ENCODE assay signal across 1 cellular context in the genomic region with DNA sequence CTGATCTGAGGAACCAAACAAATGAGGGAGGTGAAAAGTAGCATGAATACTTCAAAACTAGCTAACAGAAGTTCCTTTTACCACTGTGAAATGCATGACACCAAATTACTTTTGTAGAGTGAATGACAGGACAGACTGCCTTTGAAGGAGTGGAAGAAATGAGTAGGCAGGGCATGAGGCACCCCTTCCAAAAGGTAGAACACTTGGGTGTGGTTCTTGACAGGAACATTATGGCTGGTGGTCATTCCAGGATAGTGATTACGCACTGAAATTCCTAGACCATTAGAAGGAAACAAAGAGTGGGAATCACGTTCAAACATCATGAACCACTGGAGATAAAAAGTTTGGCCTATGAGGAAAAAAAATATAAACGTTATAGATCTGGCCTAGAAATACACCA.
TF ChIP-seq lines count a peak whose summit lies in the region.

No MANE protein-coding gene starts in this region.

TF ChIP-seq in WTC11, 78 proteins besides CTCF, POLR2A, EP300 and RAD21 (continued from another document):
- TF ChIP-seq, protein P1, sequence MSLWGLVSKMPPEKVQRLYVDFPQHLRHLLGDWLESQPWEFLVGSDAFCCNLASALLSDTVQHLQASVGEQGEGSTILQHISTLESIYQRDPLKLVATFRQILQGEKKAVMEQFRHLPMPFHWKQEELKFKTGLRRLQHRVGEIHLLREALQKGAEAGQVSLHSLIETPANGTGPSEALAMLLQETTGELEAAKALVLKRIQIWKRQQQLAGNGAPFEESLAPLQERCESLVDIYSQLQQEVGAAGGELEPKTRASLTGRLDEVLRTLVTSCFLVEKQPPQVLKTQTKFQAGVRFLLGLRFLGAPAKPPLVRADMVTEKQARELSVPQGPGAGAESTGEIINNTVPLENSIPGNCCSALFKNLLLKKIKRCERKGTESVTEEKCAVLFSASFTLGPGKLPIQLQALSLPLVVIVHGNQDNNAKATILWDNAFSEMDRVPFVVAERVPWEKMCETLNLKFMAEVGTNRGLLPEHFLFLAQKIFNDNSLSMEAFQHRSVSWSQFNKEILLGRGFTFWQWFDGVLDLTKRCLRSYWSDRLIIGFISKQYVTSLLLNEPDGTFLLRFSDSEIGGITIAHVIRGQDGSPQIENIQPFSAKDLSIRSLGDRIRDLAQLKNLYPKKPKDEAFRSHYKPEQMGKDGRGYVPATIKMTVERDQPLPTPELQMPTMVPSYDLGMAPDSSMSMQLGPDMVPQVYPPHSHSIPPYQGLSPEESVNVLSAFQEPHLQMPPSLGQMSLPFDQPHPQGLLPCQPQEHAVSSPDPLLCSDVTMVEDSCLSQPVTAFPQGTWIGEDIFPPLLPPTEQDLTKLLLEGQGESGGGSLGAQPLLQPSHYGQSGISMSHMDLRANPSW (CRISPR knock-in tag; conservative IDR thresholded peaks at IDR 0.05; ENCODE audit: low read depth), result no peak
- TF ChIP-seq, protein P2, sequence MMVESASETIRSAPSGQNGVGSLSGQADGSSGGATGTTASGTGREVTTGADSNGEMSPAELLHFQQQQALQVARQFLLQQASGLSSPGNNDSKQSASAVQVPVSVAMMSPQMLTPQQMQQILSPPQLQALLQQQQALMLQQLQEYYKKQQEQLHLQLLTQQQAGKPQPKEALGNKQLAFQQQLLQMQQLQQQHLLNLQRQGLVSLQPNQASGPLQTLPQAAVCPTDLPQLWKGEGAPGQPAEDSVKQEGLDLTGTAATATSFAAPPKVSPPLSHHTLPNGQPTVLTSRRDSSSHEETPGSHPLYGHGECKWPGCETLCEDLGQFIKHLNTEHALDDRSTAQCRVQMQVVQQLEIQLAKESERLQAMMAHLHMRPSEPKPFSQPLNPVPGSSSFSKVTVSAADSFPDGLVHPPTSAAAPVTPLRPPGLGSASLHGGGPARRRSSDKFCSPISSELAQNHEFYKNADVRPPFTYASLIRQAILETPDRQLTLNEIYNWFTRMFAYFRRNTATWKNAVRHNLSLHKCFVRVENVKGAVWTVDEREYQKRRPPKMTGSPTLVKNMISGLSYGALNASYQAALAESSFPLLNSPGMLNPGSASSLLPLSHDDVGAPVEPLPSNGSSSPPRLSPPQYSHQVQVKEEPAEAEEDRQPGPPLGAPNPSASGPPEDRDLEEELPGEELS (CRISPR knock-in tag; IDR thresholded peaks at IDR 0.05), result no peak
- TF ChIP-seq, protein P3, sequence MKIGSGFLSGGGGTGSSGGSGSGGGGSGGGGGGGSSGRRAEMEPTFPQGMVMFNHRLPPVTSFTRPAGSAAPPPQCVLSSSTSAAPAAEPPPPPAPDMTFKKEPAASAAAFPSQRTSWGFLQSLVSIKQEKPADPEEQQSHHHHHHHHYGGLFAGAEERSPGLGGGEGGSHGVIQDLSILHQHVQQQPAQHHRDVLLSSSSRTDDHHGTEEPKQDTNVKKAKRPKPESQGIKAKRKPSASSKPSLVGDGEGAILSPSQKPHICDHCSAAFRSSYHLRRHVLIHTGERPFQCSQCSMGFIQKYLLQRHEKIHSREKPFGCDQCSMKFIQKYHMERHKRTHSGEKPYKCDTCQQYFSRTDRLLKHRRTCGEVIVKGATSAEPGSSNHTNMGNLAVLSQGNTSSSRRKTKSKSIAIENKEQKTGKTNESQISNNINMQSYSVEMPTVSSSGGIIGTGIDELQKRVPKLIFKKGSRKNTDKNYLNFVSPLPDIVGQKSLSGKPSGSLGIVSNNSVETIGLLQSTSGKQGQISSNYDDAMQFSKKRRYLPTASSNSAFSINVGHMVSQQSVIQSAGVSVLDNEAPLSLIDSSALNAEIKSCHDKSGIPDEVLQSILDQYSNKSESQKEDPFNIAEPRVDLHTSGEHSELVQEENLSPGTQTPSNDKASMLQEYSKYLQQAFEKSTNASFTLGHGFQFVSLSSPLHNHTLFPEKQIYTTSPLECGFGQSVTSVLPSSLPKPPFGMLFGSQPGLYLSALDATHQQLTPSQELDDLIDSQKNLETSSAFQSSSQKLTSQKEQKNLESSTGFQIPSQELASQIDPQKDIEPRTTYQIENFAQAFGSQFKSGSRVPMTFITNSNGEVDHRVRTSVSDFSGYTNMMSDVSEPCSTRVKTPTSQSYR (CRISPR knock-in tag; IDR thresholded peaks at IDR 0.05), result no peak
- no peak for TF ChIP-seq ZNF138 (CRISPR knock-in tag; conservative IDR thresholded peaks at IDR 0.05)
- TF ChIP-seq ZNF219 (CRISPR knock-in tag; IDR thresholded peaks at IDR 0.05; ENCODE audit: borderline replicate concordance), result no peak
- no peak for TF ChIP-seq RELA (CRISPR knock-in tag; IDR thresholded peaks at IDR 0.05; ENCODE audit: borderline replicate concordance)
- no peak for TF ChIP-seq GRHL2 (CRISPR knock-in tag; IDR thresholded peaks at IDR 0.05; ENCODE audit: insufficient replicate concordance, severe bottlenecking)
